Comparison of ENCODE assay signal across 16 cellular contexts in the genomic region with DNA sequence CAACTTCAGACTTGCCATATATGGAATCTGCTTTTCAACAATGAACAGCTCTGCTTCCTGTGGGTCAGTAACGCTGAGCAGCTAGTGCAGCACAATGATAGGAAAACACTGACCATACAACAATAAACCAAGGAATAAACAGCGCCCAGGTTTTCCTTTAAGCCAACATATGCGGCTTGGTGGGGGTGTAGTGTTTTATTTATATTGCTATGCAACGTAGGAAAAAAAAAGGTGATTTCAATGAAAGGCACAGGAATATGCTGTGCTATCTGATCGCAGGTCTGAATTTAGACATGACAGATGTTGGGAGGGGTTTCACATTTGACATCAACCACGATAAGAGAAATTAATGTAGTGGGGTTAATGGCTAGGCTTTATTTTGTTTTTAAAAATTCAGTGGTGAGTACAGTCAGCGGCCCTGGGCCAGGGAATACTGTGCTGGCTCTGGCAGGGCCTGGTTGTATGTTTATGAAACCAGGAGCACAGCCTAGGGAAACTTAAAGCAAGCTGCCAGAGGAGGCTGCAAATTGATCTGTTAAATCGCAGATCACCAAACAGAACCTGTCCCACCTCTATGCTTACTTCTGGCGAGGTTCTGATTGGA. TPM values are rescaled to one million over a fixed set of nuclear protein-coding genes. Genes with fewer than 3 reads are reported as not detected.
A peak's percentile ranks its signal among the peaks of the same experiment; 100 is the strongest.
DNase-seq lines count a peak whose midpoint lies in the region; ATAC-seq, FAIRE-seq and TF ChIP-seq lines count a peak whose summit lies in the region.
"Had no signal": no experiment of that assay in that cellular context is flagged by ENCODE, and none has a peak within 500 bp of the region (broad histone marks: within the 10 kb centered on the region; RNA-seq: fewer than 3 reads in every experiment).

No MANE protein-coding gene starts in this region.

- in situ Hi-C loops in brain microvascular endothelial cell (cut with HindIII; ENCODE audit: low pct_ligation_motif_present, low sequenced_read_pairs), result no loop called here

- ATAC-seq in HG03196 (IDR thresholded peaks at IDR 0.05; ENCODE audit: unreplicated experiment), result no peak
- ATAC-seq: stimulated activated naive B cell treated with anti-CD40 and anti-IgM and Interleukin-4, amounts not matched to agents 10 μg/mL and 1 μg/mL and 100 μg/mL, for 72 hours had no signal

- peak overlapping the region; percentile 58 for H3K27ac ChIP-seq in SJSA1
- peak overlapping the region; percentile 99 for H3K27ac ChIP-seq in stomach smooth muscle (ENCODE audit: low read length)
- H3K27ac ChIP-seq in brain microvascular endothelial cell, result no peak overlapping the region
- peak overlapping the region in 1 of 2 donors; percentile 43 for H3K27ac ChIP-seq in kidney (ENCODE audit: low read depth in 2 of 2, low read length in 2 of 2)

- H3K27me3 Mint-ChIP-seq in mesothelial cell of epicardium (ENCODE audit: low read depth), result peaks cover 20% of the 10 kb centered on the region

- no peak for TF ChIP-seq CTCF in mesothelial cell of epicardium (IDR thresholded peaks at IDR 0.05; ENCODE audit: unreplicated experiment)
- TF ChIP-seq CTCF in brain microvascular endothelial cell (IDR thresholded peaks at IDR 0.05; ENCODE audit: low read depth, low read length, missing control alignments), result no peak
- TF ChIP-seq CTCF in kidney (IDR thresholded peaks at IDR 0.05; ENCODE audit: borderline replicate concordance, extremely low read depth, insufficient read depth), result no peak

- peak; percentile 45 for FAIRE-seq in endometrium (lab: Jason Lieb, UNC)
- FAIRE-seq in kidney (lab: Jason Lieb, UNC), result no peak

- peak overlapping the region; percentile 70 for H3K27ac Mint-ChIP-seq in mesothelial cell of epicardium
- H3K27ac Mint-ChIP-seq: activated T-cell treated with anti-CD3 and anti-CD28 coated beads, Interleukin-2, amount 50 U/mL, for 24 hours; stimulated activated naive B cell treated with anti-CD40 and anti-IgM and Interleukin-4, amounts not matched to agents 10 μg/mL and 1 μg/mL and 100 μg/mL, for 72 hours had no signal

- H3K36me3 ChIP-seq in SJSA1 (no peaks in the 10 kb centered on the region), stomach smooth muscle (ENCODE audit: control insufficient read depth in 2 of 2, insufficient read depth in 2 of 2, low read length in 2 of 2) (no peaks in the 10 kb centered on the region), brain microvascular endothelial cell (replicated peaks) (no peaks in the 10 kb centered on the region), kidney (ENCODE audit: control insufficient read depth in 1 of 2, insufficient read depth in 2 of 2, low read length in 2 of 2) (no peaks in the 10 kb centered on the region)

- H3K9me3 ChIP-seq in SJSA1 (replicated peaks), result no peaks in the 10 kb centered on the region
- H3K9me3 ChIP-seq in stomach smooth muscle (ENCODE audit: control insufficient read depth in 2 of 2, low read length in 2 of 2), result no peaks in the 10 kb centered on the region
- no peaks in the 10 kb centered on the region for H3K9me3 ChIP-seq in kidney (ENCODE audit: control insufficient read depth in 1 of 2, low read length in 2 of 2)

- intact Hi-C loops in kidney (cut with DNase I), result no loop called here

- DNase-seq in SJSA1 (ENCODE audit: low read depth in 1 of 2, low spot score in 2 of 2) (peak in 1 of 2 experiments; percentile 72), mesothelial cell of epicardium (ENCODE audit: low spot score in 2 of 2, unreplicated experiment in 2 of 2) (no peak), brain microvascular endothelial cell (no peak), NCI-H1417 (lab: John Stamatoyannopoulos, UW) (no peak), kidney (no peak)
- DNase-seq: activated CD4-positive, CD25-positive, alpha-beta regulatory T cell treated with anti-CD3 and anti-CD28 coated beads, Interleukin-2, amount 50 U/mL, for 72 hours; activated T-cell treated with anti-CD3 and anti-CD28 coated beads, Interleukin-2, amount 50 U/mL, for 24 hours; C1 segment of cervical spinal cord; NCI-H1105; NK-92 treated with Interleukin-12 subunit alpha and Interleukin-12 subunit beta, amount 100 ng/mL, for 24 hours; stimulated activated naive B cell treated with anti-CD40 and anti-IgM and Interleukin-4, amounts not matched to agents 10 μg/mL and 1 μg/mL and 100 μg/mL, for 72 hours had no signal

- H3K4me3 ChIP-seq in SJSA1 (no peak overlapping the region), stomach smooth muscle (ENCODE audit: low read length in 2 of 2) (peak overlapping the region; percentile 54 to 56), brain microvascular endothelial cell (ENCODE audit: low read depth, low read length) (no peak overlapping the region), kidney (ENCODE audit: low read length in 2 of 2) (no peak overlapping the region)

- peaks cover 33% of the 10 kb centered on the region for H3K4me1 Mint-ChIP-seq in mesothelial cell of epicardium

- H3K9ac ChIP-seq in stomach smooth muscle (ENCODE audit: low read length in 2 of 2) (peak overlapping the region; percentile 39 to 48), kidney (ENCODE audit: low read length in 2 of 2) (no peak overlapping the region)

- no peak overlapping the region for H3K4me3 Mint-ChIP-seq in mesothelial cell of epicardium
- H3K4me3 Mint-ChIP-seq: activated T-cell treated with anti-CD3 and anti-CD28 coated beads, Interleukin-2, amount 50 U/mL, for 24 hours; stimulated activated naive B cell treated with anti-CD40 and anti-IgM and Interleukin-4, amounts not matched to agents 10 μg/mL and 1 μg/mL and 100 μg/mL, for 72 hours had no signal

- H3K27me3 ChIP-seq in SJSA1 (replicated peaks) (no peaks in the 10 kb centered on the region), stomach smooth muscle (ENCODE audit: control insufficient read depth in 1 of 2, insufficient read depth in 2 of 2, low read length in 2 of 2) (no peaks in the 10 kb centered on the region), brain microvascular endothelial cell (replicated peaks) (no peaks in the 10 kb centered on the region)

- H3K4me1 ChIP-seq in SJSA1 (replicated peaks) (peaks cover 20% of the 10 kb centered on the region), stomach smooth muscle (ENCODE audit: control insufficient read depth, insufficient read depth, low read length) (peaks cover 54% of the 10 kb centered on the region), kidney (ENCODE audit: control insufficient read depth in 1 of 2, insufficient read depth in 1 of 2, low read depth in 1 of 2, low read length in 2 of 2) (no peaks in the 10 kb centered on the region)

- no peaks in the 10 kb centered on the region for H3K36me3 Mint-ChIP-seq in mesothelial cell of epicardium
- H3K36me3 Mint-ChIP-seq: stimulated activated naive B cell treated with anti-CD40 and anti-IgM and Interleukin-4, amounts not matched to agents 10 μg/mL and 1 μg/mL and 100 μg/mL, for 72 hours had no signal

- H3K9me3 Mint-ChIP-seq in mesothelial cell of epicardium, result no peaks in the 10 kb centered on the region
- H3K9me3 Mint-ChIP-seq: activated T-cell treated with anti-CD3 and anti-CD28 coated beads, Interleukin-2, amount 50 U/mL, for 24 hours; stimulated activated naive B cell treated with anti-CD40 and anti-IgM and Interleukin-4, amounts not matched to agents 10 μg/mL and 1 μg/mL and 100 μg/mL, for 72 hours had no signal

RNA-seq across cellular contexts. Expression of a gene that starts 4.3 kb away (rescaled TPM):
- 11.9 and 18.2 TPM in 2 replicates for total RNA-seq in SJSA1 (2014; rRNA removed; shearing (Covaris generic))
- total RNA-seq in mesothelial cell of epicardium (12.1 to 14.2 TPM (median 12.2 TPM) in 3 replicates), kidney (9.9 TPM)
- polyA plus RNA-seq in kidney (ENCODE audit: insufficient read depth, low read depth, low replicate concordance), result 14.6 TPM

RNA-seq across cellular contexts. Expression of a gene that starts 55.4 kb away (rescaled TPM):
- total RNA-seq in SJSA1 (2014; rRNA removed; shearing (Covaris generic)), result not detected in 2 replicates
- total RNA-seq in mesothelial cell of epicardium (not detected in 3 replicates), kidney (not detected)
- not detected for polyA plus RNA-seq in kidney (ENCODE audit: insufficient read depth, low read depth, low replicate concordance)
- total RNA-seq: fibroblast of lung, kidney epithelial cell had no signal
- polyA plus RNA-seq: fibroblast of lung had no signal

Comparison
In these comparisons a context has a peak if more than half of its experiments do, and no peak if none do; other contexts are left out.
1. H3K4me3 ChIP-seq: peak in stomach smooth muscle (2 of 2); none in SJSA1 (single experiment), brain microvascular endothelial cell (single experiment) and kidney (0 of 2).
2. H3K9ac ChIP-seq: peak in stomach smooth muscle (2 of 2); none in kidney (0 of 2).